In genomic region chr3:46978985-46979944, GRCh38 we compare ENCODE assay signal across 8 cellular contexts. TPM values are rescaled to one million over a fixed set of nuclear protein-coding genes. Genes with fewer than 3 reads are reported as not detected.
DNase-seq lines count a peak whose midpoint lies in the region; ATAC-seq and TF ChIP-seq lines count a peak whose summit lies in the region.

TSS of gene NBEAL2 (plus strand) at chr3:46979666. CDS start at chr3:46979862, 196 bp downstream.

- intact Hi-C loops in left ventricle myocardium superior (cut with micrococcal nuclease) = no loop called here
- intact Hi-C loops in psoas muscle (cut with DNase I) = loop anchor here in 1 of 2 donors (5.0 kb wide), 1 partner anchor 52 kb away; no protein-coding TSS in a partner anchor

- H3K27ac ChIP-seq in psoas muscle (peak within 1 kb of the TSS; percentile 93), urinary bladder (ENCODE audit: low read depth) (peak within 1 kb of the TSS; percentile 84)

- H3K27ac Mint-ChIP-seq in T-helper 1 cell treated with Interleukin-12 subunit alpha and Interleukin-12 subunit beta and Interleukin-4 antibody, amounts not matched to agents 30 μg/mL and 1 μg/mL, for 36 hours = peak within 1 kb of the TSS; percentile 84

- peaks cover 14% of the 10 kb centered on the region for H3K36me3 Mint-ChIP-seq in T-helper 1 cell treated with Interleukin-12 subunit alpha and Interleukin-12 subunit beta and Interleukin-4 antibody, amounts not matched to agents 30 μg/mL and 1 μg/mL, for 36 hours (ENCODE audit: low read depth)

- H3K36me3 ChIP-seq in psoas muscle (ENCODE audit: insufficient read depth in 1 of 2, low read depth in 1 of 2) (no peaks in the 10 kb centered on the region), urinary bladder (ENCODE audit: insufficient read depth) (no peaks in the 10 kb centered on the region)

- peaks cover 52% of the 10 kb centered on the region for H3K4me1 Mint-ChIP-seq in T-helper 1 cell treated with Interleukin-12 subunit alpha and Interleukin-12 subunit beta and Interleukin-4 antibody, amounts not matched to agents 30 μg/mL and 1 μg/mL, for 36 hours (ENCODE audit: low read depth)

- ATAC-seq in GM18498 (IDR thresholded peaks at IDR 0.05; ENCODE audit: unreplicated experiment) = peak; percentile 73
- peak; percentile 70 for ATAC-seq in HG02884 (IDR thresholded peaks at IDR 0.05; ENCODE audit: unreplicated experiment)
- peak; percentile 84 for ATAC-seq in left ventricle myocardium superior
- peak; percentile 79 to 82 (median 80) for ATAC-seq in psoas muscle

- peak within 1 kb of the TSS; percentile 88 for H3K4me3 Mint-ChIP-seq in T-helper 1 cell treated with Interleukin-12 subunit alpha and Interleukin-12 subunit beta and Interleukin-4 antibody, amounts not matched to agents 30 μg/mL and 1 μg/mL, for 36 hours

- no peak for TF ChIP-seq CTCF in psoas muscle (IDR thresholded peaks at IDR 0.05)

- no peaks in the 10 kb centered on the region for H3K27me3 Mint-ChIP-seq in T-helper 1 cell treated with Interleukin-12 subunit alpha and Interleukin-12 subunit beta and Interleukin-4 antibody, amounts not matched to agents 30 μg/mL and 1 μg/mL, for 36 hours (ENCODE audit: low read depth)

- H3K9me3 ChIP-seq in psoas muscle = no peaks in the 10 kb centered on the region

- H3K27me3 ChIP-seq in psoas muscle (ENCODE audit: insufficient read depth in 3 of 3, low read length in 2 of 3) = no peaks in the 10 kb centered on the region

- peak within 1 kb of the TSS; percentile 75 for H3K4me3 ChIP-seq in psoas muscle
- peak within 1 kb of the TSS; percentile 81 for H3K4me3 ChIP-seq in urinary bladder (ENCODE audit: low read depth, low read length)

- H3K9me3 Mint-ChIP-seq in T-helper 1 cell treated with Interleukin-12 subunit alpha and Interleukin-12 subunit beta and Interleukin-4 antibody, amounts not matched to agents 30 μg/mL and 1 μg/mL, for 36 hours = no peaks in the 10 kb centered on the region

- peak; percentile 73 for DNase-seq in NCI-H1694 treated with DMSO at 0.1 percent for 48 hours (lab: John Stamatoyannopoulos, UW)
- DNase-seq in amniotic stem cell (lab: John Stamatoyannopoulos, UW) = peak; percentile 82
- DNase-seq in left ventricle myocardium superior = peak; percentile 98
- peak; percentile 98 to 99 for DNase-seq in psoas muscle

- peaks cover 20% of the 10 kb centered on the region for H3K4me1 ChIP-seq in psoas muscle
- H3K4me1 ChIP-seq in urinary bladder (ENCODE audit: insufficient read depth) = peaks cover 4% of the 10 kb centered on the region

- WGBS in psoas muscle, 3 donors = 1 to 2% (median 1%) methylated on average over 43 to 73 of the region's 73 CpGs
- under 1% methylated on average over 73 of the region's 73 CpGs for WGBS in urinary bladder

RNA-seq across cellular contexts. Expression of gene NBEAL2, which starts in this region (rescaled TPM):
- 11.4 TPM for total RNA-seq in left ventricle myocardium superior
- total RNA-seq in psoas muscle = 10 to 100 TPM in 1 of 4 donors, 1 to 10 TPM in 3; 7.3 to 11.2 (median 7.7) TPM
- 10 to 100 TPM in 1 of 3 donors, 1 to 10 TPM in 2; 5.4 to 13.0 (median 6.4) TPM for polyA plus RNA-seq in psoas muscle
- total RNA-seq in urinary bladder = 13.1 TPM
- polyA plus RNA-seq in urinary bladder = 26.5 TPM

Comparison
In these comparisons a context has a peak if more than half of its experiments do, and no peak if none do; other contexts are left out.
1. Peak in every context shown above with its lines: DNase-seq, ATAC-seq, H3K4me3 ChIP-seq and H3K27ac ChIP-seq.